10 cellular contexts compared by ENCODE assay signal in genomic region chr15:56366211-56366610, GRCh38. TPM values are rescaled to one million over a fixed set of nuclear protein-coding genes. Genes with fewer than 3 reads are reported as not detected.
DNase-seq lines count a peak whose midpoint lies in the region; ATAC-seq and TF ChIP-seq lines count a peak whose summit lies in the region.
"Had no signal": no experiment of that assay in that cellular context is flagged by ENCODE, and none has a peak within 500 bp of the region (broad histone marks: within the 10 kb centered on the region; RNA-seq: fewer than 3 reads in every experiment).

No MANE protein-coding gene starts in this region.

- no peaks in the 10 kb centered on the region for H3K9me2 ChIP-seq in OCI-LY1 (ENCODE audit: low read depth, low read length)

- peak overlapping the region; percentile 95 for H3K4me3 Mint-ChIP-seq in endothelial cell (ENCODE audit: unreplicated experiment)

- H3K4me1 ChIP-seq in OCI-LY1 (ENCODE audit: insufficient read depth, low read length, severe bottlenecking) (peaks cover 16% of the 10 kb centered on the region), prostate gland (replicated peaks) (no peaks in the 10 kb centered on the region)

- H3K27me3 ChIP-seq in OCI-LY1 (ENCODE audit: insufficient read depth, low read length) (no peaks in the 10 kb centered on the region), prostate gland (replicated peaks; ENCODE audit: insufficient read depth) (no peaks in the 10 kb centered on the region)

- H3K9me3 Mint-ChIP-seq in endothelial cell (ENCODE audit: unreplicated experiment), result peaks cover 4% of the 10 kb centered on the region

- H3K27ac Mint-ChIP-seq in endothelial cell (ENCODE audit: unreplicated experiment), result peak overlapping the region; percentile 81

- no peak for ATAC-seq in GM19324 (IDR thresholded peaks at IDR 0.05; ENCODE audit: low FRiP score, unreplicated experiment)
- ATAC-seq in GM18519 (IDR thresholded peaks at IDR 0.05; ENCODE audit: low FRiP score, unreplicated experiment), result no peak
- ATAC-seq in HG03097 (IDR thresholded peaks at IDR 0.05; ENCODE audit: low FRiP score, unreplicated experiment), result no peak

- TF ChIP-seq CTCF in OCI-LY1 (IDR thresholded peaks at IDR 0.05; ENCODE audit: low read length), result no peak
- no peak for TF ChIP-seq CTCF in endothelial cell (IDR thresholded peaks at IDR 0.05; ENCODE audit: unreplicated experiment)
- no peak for TF ChIP-seq CTCF in prostate gland (IDR thresholded peaks at IDR 0.05)

- H3K27ac ChIP-seq in OCI-LY1 (ENCODE audit: low read depth, low read length, poor library complexity, severe bottlenecking) (no peak overlapping the region), prostate gland (no peak overlapping the region)
- H3K27ac ChIP-seq: neutrophil had no signal

- no peaks in the 10 kb centered on the region for H4K20me1 ChIP-seq in OCI-LY1 (ENCODE audit: insufficient read depth, low read length)

- no peak overlapping the region; the same call in 1 of the 2 replicates for H2AFZ ChIP-seq in OCI-LY1 (ENCODE audit: low read length)

- H3K79me2 ChIP-seq in OCI-LY1 (ENCODE audit: insufficient read depth, low read length), result no peaks in the 10 kb centered on the region

- peak overlapping the region; percentile 81; the same call in 1 of the 2 replicates for H3K4me2 ChIP-seq in OCI-LY1 (ENCODE audit: low read length)

- TF ChIP-seq POLR2A in prostate gland (IDR thresholded peaks at IDR 0.05), result no peak

- H3K9me3 ChIP-seq in OCI-LY1 (ENCODE audit: low read length) (peaks cover 2% of the 10 kb centered on the region; the same call in 1 of the 2 replicates), prostate gland (no peaks in the 10 kb centered on the region)
- H3K9me3 ChIP-seq: neutrophil had no signal

- peak overlapping the region; percentile 95 for H3K4me3 ChIP-seq in GM08714 (ENCODE audit: low read length)
- peak overlapping the region; percentile 83 for H3K4me3 ChIP-seq in OCI-LY1 (ENCODE audit: low read depth, low read length, poor library complexity, severe bottlenecking)
- H3K4me3 ChIP-seq in prostate gland, result peak overlapping the region; percentile 44 to 48

- no peaks in the 10 kb centered on the region for H3K36me3 ChIP-seq in OCI-LY1 (ENCODE audit: insufficient read depth, low read length)
- no peaks in the 10 kb centered on the region for H3K36me3 ChIP-seq in prostate gland
- H3K36me3 ChIP-seq: neutrophil had no signal

- intact Hi-C loops in prostate gland (cut with DNase I), result no loop called here

- no peaks in the 10 kb centered on the region for H3F3A ChIP-seq in OCI-LY1 (ENCODE audit: insufficient read depth, low read length)

- H3K27me3 Mint-ChIP-seq in endothelial cell (ENCODE audit: unreplicated experiment), result peaks cover 2% of the 10 kb centered on the region

- H3K4me1 Mint-ChIP-seq in endothelial cell (ENCODE audit: unreplicated experiment), result peaks cover 6% of the 10 kb centered on the region

- WGBS in prostate gland, result 21% methylated on average over 2 of the region's 2 CpGs

- DNase-seq in endothelial cell (ENCODE audit: low spot score) (no peak), prostate gland (ENCODE audit: low spot score) (no peak), activated gamma-delta T cell treated with Interleukin-2 at 50 U/mL for 16 hours (no peak)
- DNase-seq: activated CD4-positive, CD25-positive, alpha-beta regulatory T cell treated with anti-CD3 and anti-CD28 coated beads, Interleukin-2, amount 50 U/mL, for 72 hours had no signal

- no peaks in the 10 kb centered on the region for H3K36me3 Mint-ChIP-seq in endothelial cell (ENCODE audit: low read depth, unreplicated experiment)

- no peak overlapping the region for H3K9ac ChIP-seq in OCI-LY1 (ENCODE audit: low read length)

RNA-seq across cellular contexts. Expression of gene TEX9, which starts 1.0 kb away (rescaled TPM):
- total RNA-seq in endothelial cell (ENCODE audit: unreplicated experiment) (12.8 TPM), prostate gland (1 to 10 TPM; 8.7 to 9.4 TPM)
